Comparison of ENCODE assay signal across 1 cellular context in the genomic region with DNA sequence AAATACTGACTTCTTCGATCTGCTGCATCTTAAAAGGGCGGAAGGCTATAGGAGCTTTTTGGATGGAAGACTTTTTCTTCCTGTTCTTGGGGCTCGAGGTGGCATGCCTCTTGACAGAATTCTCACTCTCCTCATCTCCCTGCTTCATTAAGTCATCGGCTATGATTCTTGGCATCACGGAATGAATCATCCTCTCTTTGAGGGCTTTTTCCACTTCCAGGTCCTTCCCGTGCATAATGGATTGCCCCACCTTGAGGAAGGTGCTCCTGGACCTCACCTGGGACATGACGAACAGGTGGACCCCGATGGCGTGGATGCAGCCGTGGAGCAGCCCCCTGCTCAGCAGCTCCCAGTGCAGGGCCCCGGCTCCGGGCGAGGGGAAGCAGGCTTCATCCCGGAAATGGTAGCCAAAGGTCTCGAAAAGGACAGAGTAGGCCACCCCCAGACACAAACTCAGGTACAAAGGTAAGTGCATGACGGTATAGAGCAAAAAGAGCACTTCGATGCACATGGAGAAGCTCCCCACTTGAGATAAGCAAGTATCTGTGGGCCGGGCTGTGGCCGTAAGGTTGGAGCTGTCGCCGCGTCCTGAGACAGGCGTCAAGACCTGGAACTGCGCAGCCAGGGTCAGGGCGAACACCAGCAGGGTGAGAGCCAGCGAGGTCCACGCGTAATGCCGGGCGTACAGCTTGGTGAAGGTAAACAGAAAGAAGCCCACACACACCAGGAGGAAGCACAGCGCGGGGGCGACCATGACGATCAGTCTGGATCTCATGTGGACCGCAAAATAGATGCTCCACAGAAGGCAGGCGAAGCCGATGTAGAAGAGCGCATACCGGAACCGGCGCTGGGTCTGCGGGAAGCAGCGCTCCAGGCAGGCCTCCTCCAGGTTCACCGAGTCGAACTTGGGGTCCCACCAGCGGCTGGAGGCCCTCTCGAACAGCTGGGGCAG.
A peak's percentile ranks its signal among the peaks of the same experiment; 100 is the strongest.
TF ChIP-seq lines count a peak whose summit lies in the region.

No MANE protein-coding gene starts in this region.

TF ChIP-seq in HepG2, 621 proteins besides CTCF, POLR2A, EP300 and RAD21 (continued from another document and continues in another):
- TF ChIP-seq, protein P1, sequence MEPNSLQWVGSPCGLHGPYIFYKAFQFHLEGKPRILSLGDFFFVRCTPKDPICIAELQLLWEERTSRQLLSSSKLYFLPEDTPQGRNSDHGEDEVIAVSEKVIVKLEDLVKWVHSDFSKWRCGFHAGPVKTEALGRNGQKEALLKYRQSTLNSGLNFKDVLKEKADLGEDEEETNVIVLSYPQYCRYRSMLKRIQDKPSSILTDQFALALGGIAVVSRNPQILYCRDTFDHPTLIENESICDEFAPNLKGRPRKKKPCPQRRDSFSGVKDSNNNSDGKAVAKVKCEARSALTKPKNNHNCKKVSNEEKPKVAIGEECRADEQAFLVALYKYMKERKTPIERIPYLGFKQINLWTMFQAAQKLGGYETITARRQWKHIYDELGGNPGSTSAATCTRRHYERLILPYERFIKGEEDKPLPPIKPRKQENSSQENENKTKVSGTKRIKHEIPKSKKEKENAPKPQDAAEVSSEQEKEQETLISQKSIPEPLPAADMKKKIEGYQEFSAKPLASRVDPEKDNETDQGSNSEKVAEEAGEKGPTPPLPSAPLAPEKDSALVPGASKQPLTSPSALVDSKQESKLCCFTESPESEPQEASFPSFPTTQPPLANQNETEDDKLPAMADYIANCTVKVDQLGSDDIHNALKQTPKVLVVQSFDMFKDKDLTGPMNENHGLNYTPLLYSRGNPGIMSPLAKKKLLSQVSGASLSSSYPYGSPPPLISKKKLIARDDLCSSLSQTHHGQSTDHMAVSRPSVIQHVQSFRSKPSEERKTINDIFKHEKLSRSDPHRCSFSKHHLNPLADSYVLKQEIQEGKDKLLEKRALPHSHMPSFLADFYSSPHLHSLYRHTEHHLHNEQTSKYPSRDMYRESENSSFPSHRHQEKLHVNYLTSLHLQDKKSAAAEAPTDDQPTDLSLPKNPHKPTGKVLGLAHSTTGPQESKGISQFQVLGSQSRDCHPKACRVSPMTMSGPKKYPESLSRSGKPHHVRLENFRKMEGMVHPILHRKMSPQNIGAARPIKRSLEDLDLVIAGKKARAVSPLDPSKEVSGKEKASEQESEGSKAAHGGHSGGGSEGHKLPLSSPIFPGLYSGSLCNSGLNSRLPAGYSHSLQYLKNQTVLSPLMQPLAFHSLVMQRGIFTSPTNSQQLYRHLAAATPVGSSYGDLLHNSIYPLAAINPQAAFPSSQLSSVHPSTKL (CRISPR knock-in tag; IDR thresholded peaks at IDR 0.05), result no peak
- TF ChIP-seq ZNF350 (CRISPR knock-in tag; IDR thresholded peaks at IDR 0.05; ENCODE audit: borderline replicate concordance, low read depth) (no peak; the same call in 1 of the 2 replicates), ZNF549 (CRISPR knock-in tag; IDR thresholded peaks at IDR 0.05) (no peak), CCAR2 (optimal IDR thresholded peaks at IDR 0.05; ENCODE audit: low read depth, low read length) (no peak), ISL2 (CRISPR knock-in tag; IDR thresholded peaks at IDR 0.05) (no peak), KDM5A (IDR thresholded peaks at IDR 0.05; ENCODE audit: borderline replicate concordance, low read length) (no peak), JUND (CRISPR knock-in tag; IDR thresholded peaks at IDR 0.05) (no peak), U2AF1 (optimal IDR thresholded peaks at IDR 0.05; ENCODE audit: low read depth, low read length) (no peak), SIX4 (CRISPR knock-in tag; IDR thresholded peaks at IDR 0.05) (no peak), ZNF543 (CRISPR knock-in tag; IDR thresholded peaks at IDR 0.05) (no peak), KAT8 (CRISPR knock-in tag; IDR thresholded peaks at IDR 0.05) (peak; percentile 22; the same call in 1 of the 2 replicates), GZF1 (CRISPR knock-in tag; IDR thresholded peaks at IDR 0.05) (0 out of 2 replicates have a peak, but pooled peaks have one; percentile 64), PHB2 (IDR thresholded peaks at IDR 0.05; ENCODE audit: partially characterized antibody) (no peak), REL (CRISPR knock-in tag; conservative IDR thresholded peaks at IDR 0.05) (no peak), LCORL (IDR thresholded peaks at IDR 0.05) (no peak), LCORL (CRISPR knock-in tag; IDR thresholded peaks at IDR 0.05) (no peak), ZNF335 (CRISPR knock-in tag; IDR thresholded peaks at IDR 0.05) (no peak), RBAK (CRISPR knock-in tag; IDR thresholded peaks at IDR 0.05) (no peak), RBFOX2 (IDR thresholded peaks at IDR 0.05; ENCODE audit: low read depth, low read length) (no peak), YEATS2 (CRISPR knock-in tag; IDR thresholded peaks at IDR 0.05; ENCODE audit: borderline replicate concordance) (0 out of 2 replicates have a peak, but pooled peaks have one; percentile 23), ZFAT (CRISPR knock-in tag; conservative IDR thresholded peaks at IDR 0.05) (no peak), CREB1 (IDR thresholded peaks at IDR 0.05) (no peak), CREB1 (CRISPR knock-in tag; IDR thresholded peaks at IDR 0.05) (no peak), ZNF510 (CRISPR knock-in tag; IDR thresholded peaks at IDR 0.05; ENCODE audit: low read depth) (no peak), ZNF17 (CRISPR knock-in tag; IDR thresholded peaks at IDR 0.05) (no peak), SOX6 (IDR thresholded peaks at IDR 0.05) (no peak), SOX6 (CRISPR knock-in tag; IDR thresholded peaks at IDR 0.05) (no peak), MYC (CRISPR knock-in tag; IDR thresholded peaks at IDR 0.05; ENCODE audit: borderline replicate concordance) (no peak), NFATC3 (CRISPR knock-in tag; IDR thresholded peaks at IDR 0.05) (no peak), ZNF207 (IDR thresholded peaks at IDR 0.05; ENCODE audit: borderline replicate concordance) (no peak), SATB2 (CRISPR knock-in tag; IDR thresholded peaks at IDR 0.05) (no peak), SP1 (IDR thresholded peaks at IDR 0.05) (no peak), SP1 (CRISPR knock-in tag; IDR thresholded peaks at IDR 0.05) (no peak), ZNF101 (CRISPR knock-in tag; IDR thresholded peaks at IDR 0.05; ENCODE audit: borderline replicate concordance, low read depth) (no peak), TARDBP (CRISPR knock-in tag; IDR thresholded peaks at IDR 0.05) (0 out of 2 replicates have a peak, but pooled peaks have one; percentile 31), ZNF761 (CRISPR knock-in tag; conservative IDR thresholded peaks at IDR 0.05) (no peak), SMAD1 (CRISPR knock-in tag; IDR thresholded peaks at IDR 0.05; ENCODE audit: borderline replicate concordance, low read depth) (no peak), BORCS8-MEF2B (CRISPR knock-in tag; IDR thresholded peaks at IDR 0.05) (no peak), HOXA9 (CRISPR knock-in tag; IDR thresholded peaks at IDR 0.05; ENCODE audit: borderline replicate concordance) (no peak)
- TF ChIP-seq, protein P2, sequence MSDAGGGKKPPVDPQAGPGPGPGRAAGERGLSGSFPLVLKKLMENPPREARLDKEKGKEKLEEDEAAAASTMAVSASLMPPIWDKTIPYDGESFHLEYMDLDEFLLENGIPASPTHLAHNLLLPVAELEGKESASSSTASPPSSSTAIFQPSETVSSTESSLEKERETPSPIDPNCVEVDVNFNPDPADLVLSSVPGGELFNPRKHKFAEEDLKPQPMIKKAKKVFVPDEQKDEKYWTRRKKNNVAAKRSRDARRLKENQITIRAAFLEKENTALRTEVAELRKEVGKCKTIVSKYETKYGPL (CRISPR knock-in tag; IDR thresholded peaks at IDR 0.05), result no peak
- TF ChIP-seq, protein P3, sequence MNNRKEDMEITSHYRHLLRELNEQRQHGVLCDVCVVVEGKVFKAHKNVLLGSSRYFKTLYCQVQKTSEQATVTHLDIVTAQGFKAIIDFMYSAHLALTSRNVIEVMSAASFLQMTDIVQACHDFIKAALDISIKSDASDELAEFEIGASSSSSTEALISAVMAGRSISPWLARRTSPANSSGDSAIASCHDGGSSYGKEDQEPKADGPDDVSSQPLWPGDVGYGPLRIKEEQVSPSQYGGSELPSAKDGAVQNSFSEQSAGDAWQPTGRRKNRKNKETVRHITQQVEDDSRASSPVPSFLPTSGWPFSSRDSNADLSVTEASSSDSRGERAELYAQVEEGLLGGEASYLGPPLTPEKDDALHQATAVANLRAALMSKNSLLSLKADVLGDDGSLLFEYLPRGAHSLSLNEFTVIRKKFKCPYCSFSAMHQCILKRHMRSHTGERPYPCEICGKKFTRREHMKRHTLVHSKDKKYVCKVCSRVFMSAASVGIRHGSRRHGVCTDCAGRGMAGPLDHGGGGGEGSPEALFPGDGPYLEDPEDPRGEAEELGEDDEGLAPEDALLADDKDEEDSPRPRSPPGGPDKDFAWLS (CRISPR knock-in tag; IDR thresholded peaks at IDR 0.05; ENCODE audit: borderline replicate concordance), result no peak
- TF ChIP-seq, protein P4, sequence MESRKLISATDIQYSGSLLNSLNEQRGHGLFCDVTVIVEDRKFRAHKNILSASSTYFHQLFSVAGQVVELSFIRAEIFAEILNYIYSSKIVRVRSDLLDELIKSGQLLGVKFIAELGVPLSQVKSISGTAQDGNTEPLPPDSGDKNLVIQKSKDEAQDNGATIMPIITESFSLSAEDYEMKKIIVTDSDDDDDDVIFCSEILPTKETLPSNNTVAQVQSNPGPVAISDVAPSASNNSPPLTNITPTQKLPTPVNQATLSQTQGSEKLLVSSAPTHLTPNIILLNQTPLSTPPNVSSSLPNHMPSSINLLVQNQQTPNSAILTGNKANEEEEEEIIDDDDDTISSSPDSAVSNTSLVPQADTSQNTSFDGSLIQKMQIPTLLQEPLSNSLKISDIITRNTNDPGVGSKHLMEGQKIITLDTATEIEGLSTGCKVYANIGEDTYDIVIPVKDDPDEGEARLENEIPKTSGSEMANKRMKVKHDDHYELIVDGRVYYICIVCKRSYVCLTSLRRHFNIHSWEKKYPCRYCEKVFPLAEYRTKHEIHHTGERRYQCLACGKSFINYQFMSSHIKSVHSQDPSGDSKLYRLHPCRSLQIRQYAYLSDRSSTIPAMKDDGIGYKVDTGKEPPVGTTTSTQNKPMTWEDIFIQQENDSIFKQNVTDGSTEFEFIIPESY (CRISPR knock-in tag; IDR thresholded peaks at IDR 0.05), result no peak
- TF ChIP-seq, protein P5, sequence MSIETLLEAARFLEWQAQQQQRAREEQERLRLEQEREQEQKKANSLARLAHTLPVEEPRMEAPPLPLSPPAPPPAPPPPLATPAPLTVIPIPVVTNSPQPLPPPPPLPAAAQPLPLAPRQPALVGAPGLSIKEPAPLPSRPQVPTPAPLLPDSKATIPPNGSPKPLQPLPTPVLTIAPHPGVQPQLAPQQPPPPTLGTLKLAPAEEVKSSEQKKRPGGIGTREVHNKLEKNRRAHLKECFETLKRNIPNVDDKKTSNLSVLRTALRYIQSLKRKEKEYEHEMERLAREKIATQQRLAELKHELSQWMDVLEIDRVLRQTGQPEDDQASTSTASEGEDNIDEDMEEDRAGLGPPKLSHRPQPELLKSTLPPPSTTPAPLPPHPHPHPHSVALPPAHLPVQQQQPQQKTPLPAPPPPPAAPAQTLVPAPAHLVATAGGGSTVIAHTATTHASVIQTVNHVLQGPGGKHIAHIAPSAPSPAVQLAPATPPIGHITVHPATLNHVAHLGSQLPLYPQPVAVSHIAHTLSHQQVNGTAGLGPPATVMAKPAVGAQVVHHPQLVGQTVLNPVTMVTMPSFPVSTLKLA (IDR thresholded peaks at IDR 0.05), result no peak
- TF ChIP-seq, protein P6, sequence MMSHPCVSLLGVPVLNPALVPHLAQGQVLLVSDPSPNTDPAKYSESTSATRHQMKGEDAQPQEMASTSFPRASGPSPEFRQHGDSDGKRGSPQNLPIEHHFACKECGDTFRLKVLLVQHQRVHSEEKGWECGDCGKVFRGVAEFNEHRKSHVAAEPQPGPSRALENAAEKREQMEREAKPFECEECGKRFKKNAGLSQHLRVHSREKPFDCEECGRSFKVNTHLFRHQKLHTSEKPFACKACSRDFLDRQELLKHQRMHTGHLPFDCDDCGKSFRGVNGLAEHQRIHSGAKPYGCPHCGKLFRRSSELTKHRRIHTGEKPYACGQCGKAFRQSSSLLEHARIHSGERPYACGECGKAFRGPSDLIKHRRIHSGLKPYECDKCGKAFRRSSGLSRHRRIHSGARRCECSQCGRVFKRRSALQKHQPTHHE (CRISPR knock-in tag; IDR thresholded peaks at IDR 0.05; ENCODE audit: borderline replicate concordance), result no peak
- TF ChIP-seq, protein P7, sequence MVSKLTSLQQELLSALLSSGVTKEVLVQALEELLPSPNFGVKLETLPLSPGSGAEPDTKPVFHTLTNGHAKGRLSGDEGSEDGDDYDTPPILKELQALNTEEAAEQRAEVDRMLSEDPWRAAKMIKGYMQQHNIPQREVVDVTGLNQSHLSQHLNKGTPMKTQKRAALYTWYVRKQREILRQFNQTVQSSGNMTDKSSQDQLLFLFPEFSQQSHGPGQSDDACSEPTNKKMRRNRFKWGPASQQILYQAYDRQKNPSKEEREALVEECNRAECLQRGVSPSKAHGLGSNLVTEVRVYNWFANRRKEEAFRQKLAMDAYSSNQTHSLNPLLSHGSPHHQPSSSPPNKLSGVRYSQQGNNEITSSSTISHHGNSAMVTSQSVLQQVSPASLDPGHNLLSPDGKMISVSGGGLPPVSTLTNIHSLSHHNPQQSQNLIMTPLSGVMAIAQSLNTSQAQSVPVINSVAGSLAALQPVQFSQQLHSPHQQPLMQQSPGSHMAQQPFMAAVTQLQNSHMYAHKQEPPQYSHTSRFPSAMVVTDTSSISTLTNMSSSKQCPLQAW (CRISPR knock-in tag; IDR thresholded peaks at IDR 0.05), result no peak
- TF ChIP-seq, protein P8, sequence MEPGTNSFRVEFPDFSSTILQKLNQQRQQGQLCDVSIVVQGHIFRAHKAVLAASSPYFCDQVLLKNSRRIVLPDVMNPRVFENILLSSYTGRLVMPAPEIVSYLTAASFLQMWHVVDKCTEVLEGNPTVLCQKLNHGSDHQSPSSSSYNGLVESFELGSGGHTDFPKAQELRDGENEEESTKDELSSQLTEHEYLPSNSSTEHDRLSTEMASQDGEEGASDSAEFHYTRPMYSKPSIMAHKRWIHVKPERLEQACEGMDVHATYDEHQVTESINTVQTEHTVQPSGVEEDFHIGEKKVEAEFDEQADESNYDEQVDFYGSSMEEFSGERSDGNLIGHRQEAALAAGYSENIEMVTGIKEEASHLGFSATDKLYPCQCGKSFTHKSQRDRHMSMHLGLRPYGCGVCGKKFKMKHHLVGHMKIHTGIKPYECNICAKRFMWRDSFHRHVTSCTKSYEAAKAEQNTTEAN (CRISPR knock-in tag; conservative IDR thresholded peaks at IDR 0.05), result no peak
- TF ChIP-seq, protein P9, sequence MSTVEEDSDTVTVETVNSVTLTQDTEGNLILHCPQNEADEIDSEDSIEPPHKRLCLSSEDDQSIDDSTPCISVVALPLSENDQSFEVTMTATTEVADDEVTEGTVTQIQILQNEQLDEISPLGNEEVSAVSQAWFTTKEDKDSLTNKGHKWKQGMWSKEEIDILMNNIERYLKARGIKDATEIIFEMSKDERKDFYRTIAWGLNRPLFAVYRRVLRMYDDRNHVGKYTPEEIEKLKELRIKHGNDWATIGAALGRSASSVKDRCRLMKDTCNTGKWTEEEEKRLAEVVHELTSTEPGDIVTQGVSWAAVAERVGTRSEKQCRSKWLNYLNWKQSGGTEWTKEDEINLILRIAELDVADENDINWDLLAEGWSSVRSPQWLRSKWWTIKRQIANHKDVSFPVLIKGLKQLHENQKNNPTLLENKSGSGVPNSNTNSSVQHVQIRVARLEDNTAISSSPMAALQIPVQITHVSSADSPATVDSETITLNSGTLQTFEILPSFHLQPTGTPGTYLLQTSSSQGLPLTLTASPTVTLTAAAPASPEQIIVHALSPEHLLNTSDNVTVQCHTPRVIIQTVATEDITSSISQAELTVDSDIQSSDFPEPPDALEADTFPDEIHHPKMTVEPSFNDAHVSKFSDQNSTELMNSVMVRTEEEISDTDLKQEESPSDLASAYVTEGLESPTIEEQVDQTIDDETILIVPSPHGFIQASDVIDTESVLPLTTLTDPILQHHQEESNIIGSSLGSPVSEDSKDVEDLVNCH (CRISPR knock-in tag; IDR thresholded peaks at IDR 0.05), result no peak
